In the genomic region with DNA sequence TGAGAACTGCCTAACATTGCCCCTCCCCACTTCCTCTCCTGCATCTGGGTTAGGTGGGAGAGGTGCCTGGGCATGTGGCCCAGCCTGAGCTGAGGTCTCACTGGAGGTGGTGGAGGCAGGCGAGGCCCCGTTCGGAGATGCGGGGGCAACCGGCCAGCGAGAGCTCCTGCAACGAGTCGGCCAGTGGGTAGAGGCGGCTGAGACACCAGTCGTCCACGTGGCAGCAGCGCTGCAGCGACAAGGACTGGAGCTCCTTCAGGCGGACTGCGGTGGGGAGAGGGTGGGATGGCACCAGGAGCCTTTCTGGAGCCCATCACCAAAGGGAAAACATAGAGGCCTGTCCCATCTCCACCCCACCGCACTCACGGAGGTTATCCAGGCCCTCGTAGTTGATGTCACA, we compare ENCODE assay signal across 27 cellular contexts. TPM values are rescaled to one million over a fixed set of nuclear protein-coding genes. Genes with fewer than 3 reads are reported as not detected.
"Had no signal": no experiment of that assay in that cellular context is flagged by ENCODE, and none has a peak within 500 bp of the region (broad histone marks: within the 10 kb centered on the region; RNA-seq: fewer than 3 reads in every experiment).

No MANE protein-coding gene starts in this region.

- H3K27me3 ChIP-seq: spleen, thyroid gland had no signal

- DNase-seq: activated CD4-positive, alpha-beta memory T cell treated with anti-CD3 and anti-CD28 coated beads for 36 hours; activated CD4-positive, alpha-beta T cell treated with anti-CD3 and anti-CD28 coated beads for 4 hours; activated CD4-positive, CD25-positive, alpha-beta regulatory T cell; activated effector memory CD4-positive, alpha-beta T cell treated with anti-CD3 and anti-CD28 coated beads, Interleukin-2, amount 50 U/mL, for 16 hours; activated T-cell treated with anti-CD3 and anti-CD28 coated beads, Interleukin-2, amount 50 U/mL, for 72 hours; central memory CD4-positive, alpha-beta T cell; dermis blood vessel endothelial cell; effector CD8-positive, alpha-beta T cell; foreskin melanocyte; hippocampal formation; naive B cell; retina; spleen; stimulated activated CD4-positive, alpha-beta T cell treated with anti-CD3 and anti-CD28 coated beads, Interleukin-4, amount 100 ng/mL, for 1 hour; stimulated activated naive CD8-positive, alpha-beta T cell treated with anti-CD3 and anti-CD28 coated beads, Interleukin-15, Interleukin-2, amounts not matched to agents 100 U/mL and 50 U/mL, for 24 hours; SW 1271; T-helper 17 cell; thyroid gland had no signal

- ATAC-seq: activated T-cell treated with anti-CD3 and anti-CD28 coated beads, Interleukin-2, amount 50 U/mL, for 72 hours; stimulated activated naive CD8-positive, alpha-beta T cell treated with anti-CD3 and anti-CD28 coated beads, Interleukin-15, Interleukin-2, amounts not matched to agents 100 U/mL and 50 U/mL, for 24 hours; T-helper 17 cell had no signal

- H3K9me3 ChIP-seq: spleen, thyroid gland had no signal

- H3K27ac ChIP-seq: spleen, thyroid gland had no signal

- H3K4me3 ChIP-seq: spleen, thyroid gland had no signal

RNA-seq across cellular contexts. Expression of a gene that starts 6.0 kb away (rescaled TPM):
- polyA plus RNA-seq: neural cell had no signal

RNA-seq across cellular contexts. Expression of a gene that starts 9.8 kb away (rescaled TPM):
- total RNA-seq: activated CD4-positive, alpha-beta memory T cell treated with anti-CD3 and anti-CD28 coated beads for 36 hours; activated T-cell treated with anti-CD3 and anti-CD28 coated beads, Interleukin-2, amount 50 U/mL, for 72 hours; aorta; dermis blood vessel endothelial cell; lower leg skin; mucosa of gallbladder; omental fat pad; progenitor cell of endocrine pancreas; subcutaneous adipose tissue; T-helper 17 cell; thyroid gland; ureter had no signal
- polyA plus RNA-seq: esophagus, neural cell, spleen had no signal
